In genomic region chr1:65850281-65850680, GRCh38 we compare ENCODE assay signal across 19 cellular contexts. TPM values are rescaled to one million over a fixed set of nuclear protein-coding genes. Genes with fewer than 3 reads are reported as not detected.
"Had no signal": no experiment of that assay in that cellular context is flagged by ENCODE, and none has a peak within 500 bp of the region (broad histone marks: within the 10 kb centered on the region; RNA-seq: fewer than 3 reads in every experiment).

No MANE protein-coding gene starts in this region.

- DNase-seq: dermis blood vessel endothelial cell; dorsolateral prefrontal cortex; effector CD4-positive, alpha-beta T cell; effector memory CD4-positive, alpha-beta T cell; foreskin keratinocyte; gastrocnemius medialis; glutamatergic neuron; head of caudate nucleus; heart right ventricle; hippocampal formation; left cardiac atrium; left lung; left ventricle myocardium superior; lower lobe of right lung; mesendoderm; midbrain; naive thymus-derived CD4-positive, alpha-beta T cell had no signal

- H3K36me3 ChIP-seq: esophagus muscularis mucosa, gastrocnemius medialis, heart right ventricle, left lung, lower lobe of right lung had no signal

- H3K4me1 ChIP-seq: foreskin keratinocyte, gastrocnemius medialis, heart right ventricle, left lung, lower lobe of right lung had no signal

- H3K27me3 ChIP-seq: dorsolateral prefrontal cortex, esophagus muscularis mucosa, foreskin keratinocyte, gastrocnemius medialis, heart right ventricle, left lung had no signal

- H3K27ac ChIP-seq: coronary artery, dorsolateral prefrontal cortex, esophagus muscularis mucosa, foreskin keratinocyte, gastrocnemius medialis, heart right ventricle, left lung, lower lobe of right lung had no signal

- H3K4me3 ChIP-seq: coronary artery, dorsolateral prefrontal cortex, esophagus muscularis mucosa, gastrocnemius medialis, heart right ventricle, left lung, lower lobe of right lung had no signal

RNA-seq across cellular contexts. Expression of gene PDE4B, which starts 57.6 kb away (rescaled TPM):
- total RNA-seq: foreskin keratinocyte had no signal
- polyA plus RNA-seq: foreskin keratinocyte had no signal
